In genomic region chr11:17156283-17156682, GRCh38 we compare ENCODE assay signal across 24 cellular contexts.
"Had no signal": no experiment of that assay in that cellular context is flagged by ENCODE, and none has a peak within 500 bp of the region (broad histone marks: within the 10 kb centered on the region; RNA-seq: fewer than 3 reads in every experiment).

No MANE protein-coding gene starts in this region.

- H3K4me3 Mint-ChIP-seq: activated naive CD4-positive, alpha-beta T cell treated with anti-CD3 and anti-CD28 coated beads, Interleukin-2, amount 50 U/mL, for 24 hours; mesothelial cell of epicardium; naive thymus-derived CD8-positive, alpha-beta T cell; stimulated activated naive CD8-positive, alpha-beta T cell treated with anti-CD3 and anti-CD28 coated beads, Interleukin-15, amount 100 ng/mL, for 72 hours had no signal

- H3K36me3 ChIP-seq: adrenal gland, ascending aorta, brain microvascular endothelial cell, neutrophil, ovary, right atrium auricular region had no signal

- DNase-seq: activated gamma-delta T cell treated with Interleukin-2 at 50 U/mL for 16 hours; activated T-cell treated with anti-CD3 and anti-CD28 coated beads for 4 hours; adrenal gland; brain microvascular endothelial cell; central memory CD4-positive, alpha-beta T cell; dermis blood vessel endothelial cell; effector CD8-positive, alpha-beta T cell; foreskin melanocyte; left ventricle myocardium superior; mammary epithelial cell; naive thymus-derived CD8-positive, alpha-beta T cell; ovary; psoas muscle; stimulated activated CD4-positive, alpha-beta T cell treated with anti-CD3 and anti-CD28 coated beads, Interleukin-1b, Interleukin-23, amount 100 ng/mL, for 48 hours; stimulated activated naive CD8-positive, alpha-beta T cell treated with anti-CD3 and anti-CD28 coated beads, Interleukin-15, amount 100 ng/mL, for 72 hours; T-helper 9 cell; tibial artery had no signal

- H3K27me3 Mint-ChIP-seq: activated naive CD4-positive, alpha-beta T cell treated with anti-CD3 and anti-CD28 coated beads, Interleukin-2, amount 50 U/mL, for 24 hours; naive thymus-derived CD8-positive, alpha-beta T cell; stimulated activated naive CD8-positive, alpha-beta T cell treated with anti-CD3 and anti-CD28 coated beads, Interleukin-15, amount 100 ng/mL, for 72 hours had no signal

- H3K9me3 ChIP-seq: adrenal gland, ascending aorta, neutrophil, ovary, psoas muscle, right atrium auricular region, tibial artery had no signal

- H3K27me3 ChIP-seq: adrenal gland, ascending aorta, brain microvascular endothelial cell, neutrophil, ovary, right atrium auricular region, tibial artery had no signal

- H3K4me3 ChIP-seq: adrenal gland, ascending aorta, ovary, psoas muscle, right atrium auricular region, tibial artery had no signal

- ATAC-seq: esophagus mucosa; left ventricle myocardium superior; naive thymus-derived CD8-positive, alpha-beta T cell; psoas muscle; stimulated activated naive CD8-positive, alpha-beta T cell treated with anti-CD3 and anti-CD28 coated beads, Interleukin-15, amount 100 ng/mL, for 72 hours had no signal

- H3K27ac Mint-ChIP-seq: activated naive CD4-positive, alpha-beta T cell treated with anti-CD3 and anti-CD28 coated beads, Interleukin-2, amount 50 U/mL, for 24 hours; mesothelial cell of epicardium; stimulated activated naive CD8-positive, alpha-beta T cell treated with anti-CD3 and anti-CD28 coated beads, Interleukin-15, amount 100 ng/mL, for 72 hours had no signal

- H3K9me3 Mint-ChIP-seq: activated naive CD4-positive, alpha-beta T cell treated with anti-CD3 and anti-CD28 coated beads, Interleukin-2, amount 50 U/mL, for 24 hours; mesothelial cell of epicardium; naive thymus-derived CD8-positive, alpha-beta T cell; stimulated activated naive CD8-positive, alpha-beta T cell treated with anti-CD3 and anti-CD28 coated beads, Interleukin-15, amount 100 ng/mL, for 72 hours had no signal

- FAIRE-seq: endothelial cell of umbilical vein had no signal

- H3K27ac ChIP-seq: adrenal gland, brain microvascular endothelial cell, neutrophil, ovary, psoas muscle, right atrium auricular region, tibial artery had no signal
